12 cellular contexts compared by ENCODE assay signal in genomic region chr11:4087551-4087950, GRCh38. TPM values are rescaled to one million over a fixed set of nuclear protein-coding genes. Genes with fewer than 3 reads are reported as not detected.
A peak's percentile ranks its signal among the peaks of the same experiment; 100 is the strongest.
DNase-seq lines count a peak whose midpoint lies in the region; ATAC-seq and TF ChIP-seq lines count a peak whose summit lies in the region.
"Had no signal": no experiment of that assay in that cellular context is flagged by ENCODE, and none has a peak within 500 bp of the region (broad histone marks: within the 10 kb centered on the region; RNA-seq: fewer than 3 reads in every experiment).

No MANE protein-coding gene starts in this region.

- no peaks in the 10 kb centered on the region for H3K9me3 ChIP-seq in Peyer's patch
- H3K9me3 ChIP-seq: SJCRH30 had no signal

- H3K36me3 Mint-ChIP-seq in activated naive CD8-positive, alpha-beta T cell treated with anti-CD3 and anti-CD28 coated beads for 36 hours: peaks cover 47% of the 10 kb centered on the region
- peaks cover 24 to 58% (median 47%) of the 10 kb centered on the region in 3 donors for H3K36me3 Mint-ChIP-seq in immature natural killer cell

- H3K27me3 ChIP-seq in BJ (ENCODE audit: control insufficient read depth, insufficient read depth, low read length) (no peaks in the 10 kb centered on the region), H7 (ENCODE audit: control insufficient read depth, insufficient read depth, low read length) (no peaks in the 10 kb centered on the region), Peyer's patch (no peaks in the 10 kb centered on the region)
- H3K27me3 ChIP-seq: SJCRH30 had no signal

- peak; percentile 38 for TF ChIP-seq CTCF in BJ (IDR thresholded peaks at IDR 0.05; ENCODE audit: insufficient read depth, low read depth, low read length)
- peak in 1 of 6 experiments; percentile 28 for TF ChIP-seq CTCF in Peyer's patch (IDR thresholded peaks at IDR 0.05)

- H3K4me1 ChIP-seq in Peyer's patch: no peaks in the 10 kb centered on the region
- H3K4me1 ChIP-seq: SJCRH30 had no signal

- POLR2A ChIA-PET in BJ (lab: Charles Lee): no interaction called here

- CTCF ChIA-PET in BJ (lab: Yijun Ruan, JAX): interaction anchor here (0.9 to 1.2 kb wide), 2 partner anchors 24 to 238 kb away, joined by 3 read pairs; no protein-coding TSS in a partner anchor

- H3K4me3 Mint-ChIP-seq in activated naive CD8-positive, alpha-beta T cell treated with anti-CD3 and anti-CD28 coated beads for 36 hours: no peak overlapping the region
- H3K4me3 Mint-ChIP-seq in immature natural killer cell: no peak overlapping the region
- H3K4me3 Mint-ChIP-seq: nephron had no signal

- H3K4me3 ChIP-seq in BJ (ENCODE audit: low read depth, low read length) (no peak overlapping the region), H7 (ENCODE audit: insufficient read depth, low read depth, low read length) (no peak overlapping the region), Peyer's patch (no peak overlapping the region)
- H3K4me3 ChIP-seq: SJCRH30 had no signal

- no peaks in the 10 kb centered on the region for H3K27me3 Mint-ChIP-seq in activated naive CD8-positive, alpha-beta T cell treated with anti-CD3 and anti-CD28 coated beads for 36 hours
- peaks cover 8 to 30% (median 20%) of the 10 kb centered on the region in 3 donors for H3K27me3 Mint-ChIP-seq in immature natural killer cell (ENCODE audit: low read depth in 3 of 3)

- peak overlapping the region; percentile 83 for H3K27ac Mint-ChIP-seq in activated naive CD8-positive, alpha-beta T cell treated with anti-CD3 and anti-CD28 coated beads for 36 hours
- H3K27ac Mint-ChIP-seq in immature natural killer cell: peak overlapping the region in 5 of 6 donors; percentile 28 to 80 (median 65)
- H3K27ac Mint-ChIP-seq: nephron had no signal

- DNase-seq in BJ (ENCODE audit: low read depth): no peak
- DNase-seq in H7: peak; percentile 49
- no peak for DNase-seq in activated naive CD8-positive, alpha-beta T cell treated with anti-CD3 and anti-CD28 coated beads for 36 hours
- DNase-seq in immature natural killer cell: no peak
- DNase-seq in pons (ENCODE audit: low spot score): no peak
- no peak for DNase-seq in Peyer's patch
- DNase-seq: MV-4-11; NCI-H526; SJCRH30; stimulated activated CD8-positive, alpha-beta memory T cell treated with anti-CD3 and anti-CD28 coated beads, Interleukin-4, amount 100 ng/mL, for 48 hours had no signal

- H3K4me1 Mint-ChIP-seq in activated naive CD8-positive, alpha-beta T cell treated with anti-CD3 and anti-CD28 coated beads for 36 hours: peaks cover 52% of the 10 kb centered on the region
- peaks cover 51 to 53% of the 10 kb centered on the region in 2 donors for H3K4me1 Mint-ChIP-seq in immature natural killer cell

- peaks cover 11% of the 10 kb centered on the region for H3K36me3 ChIP-seq in BJ (ENCODE audit: control insufficient read depth, insufficient read depth, low read length)
- H3K36me3 ChIP-seq in H7 (replicated peaks; ENCODE audit: control insufficient read depth, insufficient read depth, low read length): no peaks in the 10 kb centered on the region
- peaks cover 0 to 50% (median 0%) of the 10 kb centered on the region in 3 donors for H3K36me3 ChIP-seq in Peyer's patch
- H3K36me3 ChIP-seq: SJCRH30 had no signal

- no peak for TF ChIP-seq POLR2A in Peyer's patch (IDR thresholded peaks at IDR 0.05)

- no peak for ATAC-seq in HG02623 (IDR thresholded peaks at IDR 0.05; ENCODE audit: unreplicated experiment)

- no peak overlapping the region for H3K27ac ChIP-seq in Peyer's patch
- H3K27ac ChIP-seq: SJCRH30 had no signal

- no peaks in the 10 kb centered on the region for H3K9me3 Mint-ChIP-seq in activated naive CD8-positive, alpha-beta T cell treated with anti-CD3 and anti-CD28 coated beads for 36 hours
- no peaks in the 10 kb centered on the region for H3K9me3 Mint-ChIP-seq in immature natural killer cell
- H3K9me3 Mint-ChIP-seq: nephron had no signal

RNA-seq across cellular contexts. Expression of gene RRM1, which starts 7.0 kb away (rescaled TPM):
- polyA plus RNA-seq in BJ (2011; rRNA removed): 68.9 and 86.5 TPM in 2 replicates
- polyA minus RNA-seq in BJ (2011; rRNA and poly(A)+ RNA removed): 66.5 and 81.9 TPM in 2 replicates
- 147 and 153 TPM in 2 replicates for total RNA-seq in H7 (2014; rRNA removed; shearing (Covaris generic))
- 100 to 1,000 TPM; 217 to 237 TPM for total RNA-seq in activated naive CD8-positive, alpha-beta T cell treated with anti-CD3 and anti-CD28 coated beads for 36 hours
- polyA plus RNA-seq in immature natural killer cell: 10 to 100 TPM; 18.8 to 26.2 (median 25.9) TPM
- total RNA-seq in Peyer's patch: 10 to 100 TPM; 13.3 to 40.5 (median 32.3) TPM
